ENCODE assay signal across 1 cellular context in the genomic region with DNA sequence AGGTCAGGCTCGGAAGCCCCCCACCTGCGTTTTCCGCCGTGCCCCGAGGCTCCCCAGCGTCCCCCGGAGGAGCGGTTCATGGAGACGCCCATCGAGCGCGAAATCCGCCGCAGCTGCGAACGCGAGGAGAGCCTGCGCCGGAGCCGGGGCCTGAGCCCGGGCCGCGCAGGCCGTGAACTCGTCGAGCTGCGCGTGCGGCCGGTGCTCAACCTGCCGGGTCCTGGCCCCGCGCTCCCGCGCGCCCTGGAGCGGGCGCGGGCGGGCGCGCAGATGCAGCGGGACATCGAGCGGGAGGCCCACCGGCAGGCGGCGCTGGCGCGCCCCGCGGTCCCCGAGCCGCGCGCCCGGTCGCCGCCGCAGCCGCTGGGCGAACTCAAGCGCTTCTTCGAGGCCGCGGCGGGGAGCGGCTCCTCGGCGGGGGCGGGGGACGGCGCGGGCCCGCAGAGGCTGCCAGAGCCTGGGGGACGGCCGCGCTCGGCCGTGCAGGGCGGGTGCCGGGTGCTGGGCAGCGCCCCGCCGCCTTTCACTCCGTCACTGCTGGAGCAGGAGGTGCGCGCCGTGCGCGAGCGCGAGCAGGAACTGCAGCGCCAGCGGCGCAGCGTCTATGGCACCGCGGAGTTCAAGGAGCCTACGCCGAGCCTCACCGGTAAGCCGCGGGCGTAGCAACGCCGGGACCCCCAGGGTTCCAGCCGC.
TF ChIP-seq lines count a peak whose summit lies in the region.

No MANE protein-coding gene starts in this region.

TF ChIP-seq in K562, 482 proteins besides CTCF, POLR2A, EP300 and RAD21 (continued from another document):
- TF ChIP-seq XRCC4 (IDR thresholded peaks at IDR 0.05; ENCODE audit: extremely low read depth, insufficient read depth, insufficient read length) (no peak), ETV6 (IDR thresholded peaks at IDR 0.05; ENCODE audit: borderline replicate concordance in 1 of 2, low read depth in 2 of 2, low read length in 1 of 2) (no peak), ETV6 (CRISPR knock-in tag; IDR thresholded peaks at IDR 0.05; ENCODE audit: borderline replicate concordance) (no peak), BCL6 (CRISPR knock-in tag; IDR thresholded peaks at IDR 0.05) (no peak), SFPQ (IDR thresholded peaks at IDR 0.05; ENCODE audit: low read depth, low read length) (no peak), FOSL1 (tag; conservative IDR thresholded peaks at IDR 0.05) (no peak), ZNF232 (CRISPR knock-in tag; IDR thresholded peaks at IDR 0.05) (no peak), EZH2 (IDR thresholded peaks at IDR 0.05; ENCODE audit: borderline replicate concordance, low read depth, low read length) (no peak), TAF9B (IDR thresholded peaks at IDR 0.05; ENCODE audit: partially characterized antibody) (no peak), TEAD1 (CRISPR knock-in tag; IDR thresholded peaks at IDR 0.05) (no peak; a peak in 1 of 4 replicates), MYC (IDR thresholded peaks at IDR 0.05; ENCODE audit: low read depth, low read length) (peak; percentile 56), MYC (CRISPR knock-in tag; IDR thresholded peaks at IDR 0.05; ENCODE audit: borderline replicate concordance, low read depth) (no peak), CTBP1 (IDR thresholded peaks at IDR 0.05; ENCODE audit: borderline replicate concordance) (peak; percentile 97), HMGN3 (IDR thresholded peaks at IDR 0.05; ENCODE audit: borderline replicate concordance, extremely low read depth, insufficient read length, low read depth, low read length) (peak; percentile 80)
- TF ChIP-seq, protein P1, sequence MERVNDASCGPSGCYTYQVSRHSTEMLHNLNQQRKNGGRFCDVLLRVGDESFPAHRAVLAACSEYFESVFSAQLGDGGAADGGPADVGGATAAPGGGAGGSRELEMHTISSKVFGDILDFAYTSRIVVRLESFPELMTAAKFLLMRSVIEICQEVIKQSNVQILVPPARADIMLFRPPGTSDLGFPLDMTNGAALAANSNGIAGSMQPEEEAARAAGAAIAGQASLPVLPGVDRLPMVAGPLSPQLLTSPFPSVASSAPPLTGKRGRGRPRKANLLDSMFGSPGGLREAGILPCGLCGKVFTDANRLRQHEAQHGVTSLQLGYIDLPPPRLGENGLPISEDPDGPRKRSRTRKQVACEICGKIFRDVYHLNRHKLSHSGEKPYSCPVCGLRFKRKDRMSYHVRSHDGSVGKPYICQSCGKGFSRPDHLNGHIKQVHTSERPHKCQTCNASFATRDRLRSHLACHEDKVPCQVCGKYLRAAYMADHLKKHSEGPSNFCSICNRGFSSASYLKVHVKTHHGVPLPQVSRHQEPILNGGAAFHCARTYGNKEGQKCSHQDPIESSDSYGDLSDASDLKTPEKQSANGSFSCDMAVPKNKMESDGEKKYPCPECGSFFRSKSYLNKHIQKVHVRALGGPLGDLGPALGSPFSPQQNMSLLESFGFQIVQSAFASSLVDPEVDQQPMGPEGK (CRISPR knock-in tag; IDR thresholded peaks at IDR 0.05; ENCODE audit: borderline replicate concordance) = no peak
- TF ChIP-seq, protein P2, sequence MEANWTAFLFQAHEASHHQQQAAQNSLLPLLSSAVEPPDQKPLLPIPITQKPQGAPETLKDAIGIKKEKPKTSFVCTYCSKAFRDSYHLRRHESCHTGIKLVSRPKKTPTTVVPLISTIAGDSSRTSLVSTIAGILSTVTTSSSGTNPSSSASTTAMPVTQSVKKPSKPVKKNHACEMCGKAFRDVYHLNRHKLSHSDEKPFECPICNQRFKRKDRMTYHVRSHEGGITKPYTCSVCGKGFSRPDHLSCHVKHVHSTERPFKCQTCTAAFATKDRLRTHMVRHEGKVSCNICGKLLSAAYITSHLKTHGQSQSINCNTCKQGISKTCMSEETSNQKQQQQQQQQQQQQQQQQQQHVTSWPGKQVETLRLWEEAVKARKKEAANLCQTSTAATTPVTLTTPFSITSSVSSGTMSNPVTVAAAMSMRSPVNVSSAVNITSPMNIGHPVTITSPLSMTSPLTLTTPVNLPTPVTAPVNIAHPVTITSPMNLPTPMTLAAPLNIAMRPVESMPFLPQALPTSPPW (CRISPR knock-in tag; IDR thresholded peaks at IDR 0.05) = peak; percentile 78
TF ChIP-seq in K562: peak in this region for 62.
